Comparison of ENCODE assay signal across 8 cellular contexts in the genomic region with DNA sequence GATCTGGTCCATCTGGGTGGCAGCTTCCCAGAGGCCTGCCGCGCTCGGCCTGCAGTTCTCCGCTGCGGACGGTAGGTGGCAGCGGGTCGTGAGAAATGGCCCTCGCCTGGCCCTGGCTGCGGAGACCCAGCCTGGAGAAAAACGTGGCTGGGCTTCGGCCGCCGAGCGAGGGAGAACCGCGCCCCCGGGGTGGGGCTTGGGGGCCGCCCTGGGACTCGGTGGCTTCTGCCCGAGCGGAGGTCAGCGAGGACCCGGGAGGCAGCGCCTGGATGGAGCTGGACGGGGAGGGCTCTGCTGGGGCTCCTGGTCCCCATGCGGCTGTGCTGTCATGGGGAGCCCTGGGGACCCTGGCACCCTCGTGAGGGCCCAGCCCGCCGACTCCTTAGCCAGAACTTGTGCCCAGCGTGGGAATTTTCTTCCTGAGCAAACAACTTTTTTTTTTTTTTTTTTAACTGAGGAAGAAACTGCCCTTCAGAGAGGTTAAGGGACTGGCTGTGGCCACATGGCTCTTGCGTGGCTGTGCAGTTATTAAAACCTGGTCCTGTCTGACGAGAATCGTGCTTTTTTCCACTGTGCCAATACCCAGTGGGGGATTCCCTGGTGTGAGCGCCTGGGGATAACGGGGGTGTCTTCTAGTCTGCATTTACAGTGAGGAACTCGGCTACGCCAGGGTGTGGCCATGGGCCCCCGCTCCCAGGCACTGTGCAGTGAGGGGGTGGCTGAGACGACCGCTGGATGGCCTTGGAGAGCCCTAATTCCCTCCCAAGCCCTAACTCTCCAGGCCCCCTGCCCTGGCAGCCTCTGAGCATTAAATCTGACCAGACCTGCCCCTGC.
DNase-seq lines count a peak whose midpoint lies in the region; ATAC-seq lines count a peak whose summit lies in the region.

No MANE protein-coding gene starts in this region.

- DNase-seq in AG08396 (ENCODE audit: low spot score) (peak; percentile 96), NCI-H2196 treated with DMSO at 0.1 percent for 48 hours (lab: John Stamatoyannopoulos, UW; ENCODE audit: unreplicated experiment) (peak; percentile 79), kidney tubule cell (ENCODE audit: low spot score) (peak; percentile 91)
- peak; percentile 67 for DNase-seq in activated CD4-positive, CD25-positive, alpha-beta regulatory T cell treated with anti-CD3 and anti-CD28 coated beads, Interleukin-2, amount 50 U/mL, for 72 hours
- peak; percentile 57 to 69 for DNase-seq in stimulated activated CD4-positive, alpha-beta T cell treated with anti-CD3 and anti-CD28 coated beads, Interleukin-15, amount 100 ng/mL, for 48 hours (ENCODE audit: low read depth in 2 of 2)

- peak overlapping the region; percentile 26 for H3K27ac ChIP-seq in cingulate gyrus (ENCODE audit: low read depth, low read length)

- peak; percentile 99 for ATAC-seq in GM18867 (IDR thresholded peaks at IDR 0.05; ENCODE audit: unreplicated experiment)
- ATAC-seq in HG03103 (IDR thresholded peaks at IDR 0.05; ENCODE audit: low read depth, unreplicated experiment) = peak; percentile 96

Comparison
In these comparisons a context has a peak if more than half of its experiments do, and no peak if none do; other contexts are left out.
1. Peak in every context shown above with its lines: DNase-seq, ATAC-seq and H3K27ac ChIP-seq.